ENCODE assay signal across 1 cellular context in the genomic region with DNA sequence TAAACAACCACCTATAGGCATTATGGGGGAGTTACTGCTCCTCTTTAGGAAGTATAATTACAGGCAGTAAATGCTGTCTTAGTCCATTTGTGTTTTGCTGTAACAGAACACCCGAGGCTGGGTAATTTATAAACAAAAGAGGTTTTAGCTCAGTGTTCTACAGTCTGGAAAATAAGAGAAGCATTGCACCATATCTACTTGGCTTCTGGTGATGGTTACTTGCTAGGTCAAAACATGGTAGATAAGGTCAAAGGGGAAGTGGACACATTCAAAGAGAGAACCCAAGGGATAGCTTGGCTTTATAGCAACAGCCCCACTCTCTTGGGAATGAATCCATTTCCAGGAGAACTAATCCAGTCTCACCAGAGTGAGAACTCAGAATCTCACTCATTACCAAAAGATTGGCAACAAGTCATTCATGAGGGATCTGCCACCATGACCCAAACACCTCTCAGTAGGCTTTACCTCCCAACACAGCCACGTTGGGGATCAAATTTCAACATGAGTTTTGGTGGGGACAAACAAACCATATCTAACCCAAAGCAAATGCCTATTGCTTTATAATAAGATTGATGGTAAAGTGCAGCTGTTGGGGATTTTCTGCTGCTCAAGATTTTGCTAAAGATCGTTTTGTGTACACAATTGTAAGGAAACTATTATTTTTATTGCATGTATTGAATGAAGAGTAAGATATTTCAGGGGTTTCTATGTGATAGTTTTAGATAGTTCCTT.
TF ChIP-seq lines count a peak whose summit lies in the region.

No MANE protein-coding gene starts in this region.

TF ChIP-seq in endothelial cell of umbilical vein, 7 proteins besides CTCF, POLR2A, EP300 and RAD21:
- TF ChIP-seq GATA2 (IDR thresholded peaks at IDR 0.05; ENCODE audit: insufficient read depth, insufficient read length, low read depth, low read length) (no peak), JUN (IDR thresholded peaks at IDR 0.05; ENCODE audit: borderline replicate concordance, insufficient read depth, insufficient read length, low read depth) (no peak), POLR2AphosphoS5 (IDR thresholded peaks at IDR 0.05; ENCODE audit: insufficient read depth, low read depth, low read length) (no peak), MYC (IDR thresholded peaks at IDR 0.05; ENCODE audit: low read depth, low read length) (no peak), EZH2 (IDR thresholded peaks at IDR 0.05; ENCODE audit: borderline replicate concordance, low read depth, low read length, severe bottlenecking) (no peak), FOS (IDR thresholded peaks at IDR 0.05; ENCODE audit: borderline replicate concordance, insufficient read depth, low read length) (no peak)
- TF ChIP-seq, protein P1, sequence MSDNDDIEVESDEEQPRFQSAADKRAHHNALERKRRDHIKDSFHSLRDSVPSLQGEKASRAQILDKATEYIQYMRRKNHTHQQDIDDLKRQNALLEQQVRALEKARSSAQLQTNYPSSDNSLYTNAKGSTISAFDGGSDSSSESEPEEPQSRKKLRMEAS (IDR thresholded peaks at IDR 0.05; ENCODE audit: insufficient read depth, insufficient read length) = no peak
TF ChIP-seq in endothelial cell of umbilical vein: peak in this region for 0.
